In the genomic region with DNA sequence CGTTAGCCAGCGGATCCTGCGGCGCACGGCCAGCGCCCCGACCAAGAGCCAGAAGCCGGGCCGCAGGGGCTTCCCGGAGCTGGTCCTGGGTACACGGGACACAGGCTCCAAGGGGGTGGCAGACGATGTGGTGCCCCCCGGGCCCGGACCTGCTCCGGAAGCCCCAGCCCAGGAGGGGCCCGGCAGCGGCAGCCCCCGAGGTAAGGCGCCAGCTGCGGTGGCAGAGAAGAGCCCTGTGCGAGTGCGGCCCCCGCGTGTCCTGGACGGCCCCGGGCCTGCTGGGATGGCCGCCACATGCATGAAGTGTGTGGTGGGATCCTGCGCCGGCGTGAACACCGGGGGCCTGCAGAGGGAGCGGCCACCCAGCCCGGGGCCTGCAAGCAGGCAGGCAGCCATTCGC, we compare ENCODE assay signal across 22 cellular contexts. TPM values are rescaled to one million over a fixed set of nuclear protein-coding genes. Genes with fewer than 3 reads are reported as not detected.
"Had no signal": no experiment of that assay in that cellular context is flagged by ENCODE, and none has a peak within 500 bp of the region (broad histone marks: within the 10 kb centered on the region; RNA-seq: fewer than 3 reads in every experiment).

No MANE protein-coding gene starts in this region.

- H3K4me3 ChIP-seq: colonic mucosa, esophagus squamous epithelium, gastrocnemius medialis, heart right ventricle, left lung, lower lobe of right lung had no signal

- DNase-seq: colonic mucosa; cortex of kidney; effector CD8-positive, alpha-beta T cell; effector memory CD8-positive, alpha-beta T cell; endodermal cell; erythroblast; esophagus squamous epithelium; foreskin fibroblast; foreskin melanocyte; gastrocnemius medialis; glutamatergic neuron; head of caudate nucleus; heart right ventricle; hippocampal formation; left cardiac atrium; left lung; left ventricle myocardium superior; lower lobe of right lung; mesendoderm; midbrain; naive thymus-derived CD4-positive, alpha-beta T cell had no signal

- H3K36me3 ChIP-seq: colonic mucosa, gastrocnemius medialis, lower lobe of right lung had no signal

- H3K9me3 ChIP-seq: colonic mucosa, esophagus squamous epithelium, gastrocnemius medialis, heart right ventricle, left lung, lower lobe of right lung had no signal

- H3K27ac ChIP-seq: colonic mucosa, epithelial cell of prostate, esophagus squamous epithelium, gastrocnemius medialis, heart right ventricle, left lung, lower lobe of right lung had no signal

- H3K4me1 ChIP-seq: colonic mucosa had no signal

RNA-seq across cellular contexts. Expression of a gene that starts 27.9 kb away (rescaled TPM):
- polyA plus RNA-seq: naive thymus-derived CD4-positive, alpha-beta T cell had no signal
